In the genomic region with DNA sequence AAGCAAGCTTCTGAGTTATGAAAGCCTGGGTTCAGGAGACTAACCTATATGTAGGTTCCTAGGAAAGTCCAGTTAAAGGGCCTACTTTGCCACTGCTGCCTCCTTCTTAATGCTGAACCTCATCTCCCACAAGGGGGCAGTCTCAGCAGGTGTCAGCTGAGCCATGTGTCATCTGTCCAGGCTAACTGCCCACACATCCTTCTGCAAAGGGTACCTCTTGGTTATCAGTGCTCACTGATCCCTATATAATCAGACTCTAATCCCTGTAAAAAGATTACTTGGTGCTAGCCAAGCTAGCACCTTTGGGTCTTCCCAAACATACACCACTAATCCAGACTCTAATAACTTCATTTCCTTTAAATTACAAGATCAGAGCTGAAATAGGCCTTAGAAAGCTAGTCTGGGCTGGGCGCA, we compare ENCODE assay signal across 9 cellular contexts. TPM values are rescaled to one million over a fixed set of nuclear protein-coding genes. Genes with fewer than 3 reads are reported as not detected.
DNase-seq lines count a peak whose midpoint lies in the region; ATAC-seq and TF ChIP-seq lines count a peak whose summit lies in the region.
"Had no signal": no experiment of that assay in that cellular context is flagged by ENCODE, and none has a peak within 500 bp of the region (broad histone marks: within the 10 kb centered on the region; RNA-seq: fewer than 3 reads in every experiment).

No MANE protein-coding gene starts in this region.

- H3K9me3 Mint-ChIP-seq in activated naive CD8-positive, alpha-beta T cell treated with anti-CD3 and anti-CD28 coated beads for 36 hours, result no peaks in the 10 kb centered on the region
- H3K9me3 Mint-ChIP-seq: activated naive CD4-positive, alpha-beta T cell treated with anti-CD3 and anti-CD28 coated beads, Interleukin-2, amount 50 U/mL, for 24 hours had no signal

- H3K27ac ChIP-seq in heart right ventricle, result no peak overlapping the region
- H3K27ac ChIP-seq in gastrocnemius medialis, result peak overlapping the region in 1 of 4 donors; percentile 24

- TF ChIP-seq CTCF in heart right ventricle (IDR thresholded peaks at IDR 0.05), result peak; percentile 29 to 78 (median 72)
- peak; percentile 53 to 70 (median 63) for TF ChIP-seq CTCF in gastrocnemius medialis (IDR thresholded peaks at IDR 0.05 in 4 of 5, conservative IDR thresholded peaks at IDR 0.05 in 1 of 5)

- no peak for TF ChIP-seq POLR2A in gastrocnemius medialis (IDR thresholded peaks at IDR 0.05)

- WGBS in heart right ventricle, 2 donors, result 96% methylated on average over 1 of the region's 1 CpG

- peak; percentile 48 to 81 (median 61) for ATAC-seq in heart right ventricle
- ATAC-seq in gastrocnemius medialis, result peak; percentile 77 to 89
- ATAC-seq in GM21528 (IDR thresholded peaks at IDR 0.05; ENCODE audit: low FRiP score, unreplicated experiment), result no peak

- H3K4me1 ChIP-seq in heart right ventricle (peaks cover 0 to 44% (median 20%) of the 10 kb centered on the region in 9 donors), gastrocnemius medialis (peaks cover 0 to 3% of the 10 kb centered on the region in 2 donors)

- H3K36me3 ChIP-seq in heart right ventricle (peaks cover 6 to 99% (median 68%) of the 10 kb centered on the region in 9 donors), gastrocnemius medialis (peaks cover 11 to 88% of the 10 kb centered on the region in 2 donors)

- H3K9me3 ChIP-seq in heart right ventricle (no peaks in the 10 kb centered on the region), gastrocnemius medialis (no peaks in the 10 kb centered on the region)

- in situ Hi-C loops in G401 (cut with HindIII; ENCODE audit: low sequenced_read_pairs) (loop anchor here (25.0 kb wide), 1 partner anchor 150 kb away; no protein-coding TSS in a partner anchor), gastrocnemius medialis (cut with MboI; ENCODE audit: low sequenced_read_pairs in 4 of 4) (loop anchor here in 2 of 4 donors (5.0 to 25.0 kb wide), 3 partner anchors 52 to 725 kb away; a partner anchor contains a TSS)

- H3K4me3 ChIP-seq in heart right ventricle (no peak overlapping the region), gastrocnemius medialis (no peak overlapping the region)

- H3K36me3 Mint-ChIP-seq in activated naive CD8-positive, alpha-beta T cell treated with anti-CD3 and anti-CD28 coated beads for 36 hours, result peaks cover 45% of the 10 kb centered on the region

- H3K27me3 ChIP-seq in heart right ventricle (no peaks in the 10 kb centered on the region), gastrocnemius medialis (no peaks in the 10 kb centered on the region)

- peak overlapping the region; percentile 43 for H3K27ac Mint-ChIP-seq in activated naive CD8-positive, alpha-beta T cell treated with anti-CD3 and anti-CD28 coated beads for 36 hours
- H3K27ac Mint-ChIP-seq: activated naive CD4-positive, alpha-beta T cell treated with anti-CD3 and anti-CD28 coated beads, Interleukin-2, amount 50 U/mL, for 24 hours had no signal

- H3K27me3 Mint-ChIP-seq in activated naive CD8-positive, alpha-beta T cell treated with anti-CD3 and anti-CD28 coated beads for 36 hours, result no peaks in the 10 kb centered on the region
- H3K27me3 Mint-ChIP-seq: activated naive CD4-positive, alpha-beta T cell treated with anti-CD3 and anti-CD28 coated beads, Interleukin-2, amount 50 U/mL, for 24 hours had no signal

- H3K4me1 Mint-ChIP-seq in activated naive CD8-positive, alpha-beta T cell treated with anti-CD3 and anti-CD28 coated beads for 36 hours, result peaks cover 20% of the 10 kb centered on the region

- intact Hi-C loops in heart right ventricle (cut with DNase I), result loop anchor here in 8 of 10 donors (1.0 to 5.0 kb wide), 6 partner anchors 55 to 115 kb away; no protein-coding TSS in a partner anchor
- intact Hi-C loops in gastrocnemius medialis (cut with DNase I; ENCODE audit: low total_unique reads), result loop anchor here (1.0 kb wide), 1 partner anchor 58 kb away; no protein-coding TSS in a partner anchor

- no peak overlapping the region for H3K4me3 Mint-ChIP-seq in activated naive CD8-positive, alpha-beta T cell treated with anti-CD3 and anti-CD28 coated beads for 36 hours
- H3K4me3 Mint-ChIP-seq: activated naive CD4-positive, alpha-beta T cell treated with anti-CD3 and anti-CD28 coated beads, Interleukin-2, amount 50 U/mL, for 24 hours had no signal

- DNase-seq in G401 (ENCODE audit: low spot score), result peak; percentile 77
- DNase-seq in LoVo (ENCODE audit: low spot score), result peak; percentile 31
- DNase-seq in SKM-1 (lab: John Stamatoyannopoulos, UW; ENCODE audit: unreplicated experiment), result peak; percentile 54
- DNase-seq in activated naive CD8-positive, alpha-beta T cell treated with anti-CD3 and anti-CD28 coated beads for 36 hours, result peak; percentile 51
- DNase-seq in heart right ventricle, result peak in 1 of 2 donors; percentile 65
- peak in 1 of 2 donors; percentile 65 for DNase-seq in gastrocnemius medialis
- DNase-seq in GOT3 (lab: John Stamatoyannopoulos, UW), result no peak

RNA-seq across cellular contexts. Expression of a gene that starts 9.0 kb away (rescaled TPM):
- 1,347 and 1,417 TPM in 2 replicates for total RNA-seq in G401 (2014; rRNA removed; shearing (Covaris generic))
- total RNA-seq in activated naive CD8-positive, alpha-beta T cell treated with anti-CD3 and anti-CD28 coated beads for 36 hours, result 100 to 1,000 TPM; 746 to 755 TPM
- total RNA-seq in heart right ventricle (100 to 1,000 TPM; 212 to 421 (median 289) TPM), gastrocnemius medialis (100 to 1,000 TPM; 406 to 554 (median 482) TPM)
- 100 to 1,000 TPM; 377 to 610 TPM for polyA plus RNA-seq in heart right ventricle

RNA-seq across cellular contexts. Expression of a gene that starts 12.5 kb away (rescaled TPM):
- 4.7 and 6.4 TPM in 2 replicates for total RNA-seq in G401 (2014; rRNA removed; shearing (Covaris generic))
- 10 to 100 TPM; 10.3 to 10.5 TPM for total RNA-seq in activated naive CD8-positive, alpha-beta T cell treated with anti-CD3 and anti-CD28 coated beads for 36 hours
- total RNA-seq in heart right ventricle (10 to 100 TPM in 9 of 10 donors, 1 to 10 TPM in 1; 7.8 to 24.6 (median 18.9) TPM), gastrocnemius medialis (1 to 10 TPM; 1.8 to 5.6 (median 3.5) TPM)
- polyA plus RNA-seq in heart right ventricle, result 10 to 100 TPM in 1 of 2 donors, 1 to 10 TPM in 1; 3.6 to 12.7 TPM

RNA-seq across cellular contexts. Expression of a gene that starts 12.8 kb away (rescaled TPM):
- 2.5 TPM in 2 replicates for total RNA-seq in G401 (2014; rRNA removed; shearing (Covaris generic))
- total RNA-seq in activated naive CD8-positive, alpha-beta T cell treated with anti-CD3 and anti-CD28 coated beads for 36 hours, result 1 to 10 TPM; 5.2 to 5.5 TPM
- total RNA-seq in heart right ventricle (1 to 10 TPM in 3 of 10 donors, under 1 TPM in 6, not detected in 1; 0.31 to 3.1 (median 0.59) TPM), gastrocnemius medialis (under 1 TPM in 3 of 4 donors, not detected in 1; 0.22 to 0.62 (median 0.25) TPM)
- polyA plus RNA-seq in heart right ventricle, result 1 to 10 TPM in 1 of 2 donors, under 1 TPM in 1; 0.37 to 1.9 TPM

RNA-seq across cellular contexts. Expression of a gene that starts 21.7 kb away (rescaled TPM):
- 4.3 and 7.6 TPM in 2 replicates for total RNA-seq in G401 (2014; rRNA removed; shearing (Covaris generic))
- 1 to 10 TPM; 2.4 to 2.9 TPM for total RNA-seq in activated naive CD8-positive, alpha-beta T cell treated with anti-CD3 and anti-CD28 coated beads for 36 hours
- total RNA-seq in heart right ventricle (1 to 10 TPM in 8 of 10 donors, under 1 TPM in 2; 0.77 to 2.6 (median 1.3) TPM), gastrocnemius medialis (1 to 10 TPM; 3.4 to 5.8 (median 4.5) TPM)
- 1 to 10 TPM in 1 of 2 donors, under 1 TPM in 1; 0.95 to 1.2 TPM for polyA plus RNA-seq in heart right ventricle

RNA-seq across cellular contexts. Expression of a gene that starts 38.0 kb away (rescaled TPM):
- 116 TPM in 2 replicates for total RNA-seq in G401 (2014; rRNA removed; shearing (Covaris generic))
- 100 to 1,000 TPM; 181 to 203 TPM for total RNA-seq in activated naive CD8-positive, alpha-beta T cell treated with anti-CD3 and anti-CD28 coated beads for 36 hours
- total RNA-seq in heart right ventricle, result 10 to 100 TPM; 38.0 to 88.2 (median 44.3) TPM
- polyA plus RNA-seq in heart right ventricle, result 10 to 100 TPM; 67.4 to 91.8 TPM
- 10 to 100 TPM; 15.6 to 40.1 (median 37.1) TPM for total RNA-seq in gastrocnemius medialis
